ENCODE assay signal across 20 cellular contexts in genomic region chr10:70950062-70950461, GRCh38.
A peak's percentile ranks its signal among the peaks of the same experiment; 100 is the strongest.
DNase-seq lines count a peak whose midpoint lies in the region; ATAC-seq and TF ChIP-seq lines count a peak whose summit lies in the region.
"Had no signal": no experiment of that assay in that cellular context is flagged by ENCODE, and none has a peak within 500 bp of the region (broad histone marks: within the 10 kb centered on the region; RNA-seq: fewer than 3 reads in every experiment).

No MANE protein-coding gene starts in this region.

- H3F3A ChIP-seq in SK-N-SH (replicated peaks; ENCODE audit: insufficient read depth) = no peaks in the 10 kb centered on the region

- TF ChIP-seq RAD21 in SK-N-SH (IDR thresholded peaks at IDR 0.05; ENCODE audit: low read length) = no peak

- H3K79me2 ChIP-seq in SK-N-SH (ENCODE audit: insufficient read depth) = no peaks in the 10 kb centered on the region

- H3K36me3 ChIP-seq in SK-N-SH (replicated peaks in 1 of 2; ENCODE audit: control insufficient read depth in 1 of 2, insufficient read depth in 2 of 2, low read length in 1 of 2) = no peaks in the 10 kb centered on the region
- H3K36me3 ChIP-seq: HAP-1 had no signal

- TF ChIP-seq CTCF in SK-N-SH (IDR thresholded peaks at IDR 0.05) (no peak), chondrocyte (IDR thresholded peaks at IDR 0.05) (no peak)

- POLR2A ChIA-PET in SK-N-SH (lab: Yijun Ruan, JAX) = no interaction called here

- WGBS in SK-N-SH (ENCODE audit: low lambda C conversion rate) = 24% methylated on average over 4 of the region's 4 CpGs

- H3K9me3 Mint-ChIP-seq in chondrocyte (ENCODE audit: low read depth) = no peaks in the 10 kb centered on the region
- H3K9me3 Mint-ChIP-seq: CD4-positive, alpha-beta T cell had no signal

- no peak overlapping the region for H3K27ac ChIP-seq in SK-N-SH (ENCODE audit: low read depth in 2 of 2, low read length in 1 of 2)
- H3K27ac ChIP-seq: 22Rv1, A549, C4-2B had no signal

- no peak overlapping the region for H3K27ac Mint-ChIP-seq in chondrocyte (ENCODE audit: unreplicated experiment)
- H3K27ac Mint-ChIP-seq: CD4-positive, alpha-beta T cell; IgD-negative memory B cell had no signal

- H4K20me1 ChIP-seq in SK-N-SH (ENCODE audit: insufficient read depth) = no peaks in the 10 kb centered on the region

- no peak overlapping the region for H2AFZ ChIP-seq in SK-N-SH (ENCODE audit: low read depth)

- no peak overlapping the region for H3K4me3 ChIP-seq in SK-N-SH (ENCODE audit: low read depth in 2 of 2, low read length in 1 of 2)
- H3K4me3 ChIP-seq: A549, GM12878, HAP-1 had no signal

- peaks cover 12% of the 10 kb centered on the region; the same call in 1 of the 2 replicates for H3K27me3 ChIP-seq in SK-N-SH (ENCODE audit: insufficient read depth)

- peaks cover 0 to 10% of the 10 kb centered on the region in 2 experiments; a peak in 1 of 4 replicates for H3K4me1 ChIP-seq in SK-N-SH (ENCODE audit: control insufficient read depth in 1 of 2, insufficient read depth in 2 of 2, low read depth in 1 of 2, low read length in 1 of 2)
- H3K4me1 ChIP-seq: A549, HAP-1 had no signal

- no peak for TF ChIP-seq EP300 in SK-N-SH (IDR thresholded peaks at IDR 0.05; ENCODE audit: borderline replicate concordance in 1 of 2, low read depth in 1 of 2, low read length in 1 of 2)

- ATAC-seq in SK-N-SH treated with all-trans-retinoic acid at 6 μM for 48 hours (no peak), HG03565 (IDR thresholded peaks at IDR 0.05; ENCODE audit: unreplicated experiment) (no peak), HG03469 (IDR thresholded peaks at IDR 0.05; ENCODE audit: unreplicated experiment) (no peak)
- ATAC-seq: A549, GM12878, HepG2 had no signal

- no peak overlapping the region for H3K4me2 ChIP-seq in SK-N-SH
- H3K4me2 ChIP-seq: A549 had no signal

- DNase-seq in SK-N-SH (no peak), chondrocyte (ENCODE audit: low spot score) (peak; percentile 40), left kidney (ENCODE audit: low read depth, low spot score) (peak; percentile 53), SHP77 (lab: John Stamatoyannopoulos, UW) (no peak), mesenteric fat pad (ENCODE audit: low spot score) (no peak)
- DNase-seq: AML-193; CD4-positive, alpha-beta T cell; DMS153; DMS79; GF-D8 had no signal

- CTCF ChIA-PET in SK-N-SH (lab: Yijun Ruan, JAX) = interaction anchor here (1.1 kb wide), 1 partner anchor 24 kb away, joined by 3 read pairs; no protein-coding TSS in a partner anchor

- no peak overlapping the region for H3K9ac ChIP-seq in SK-N-SH

- H3K4me1 Mint-ChIP-seq in chondrocyte (ENCODE audit: low read depth) = no peaks in the 10 kb centered on the region
- H3K4me1 Mint-ChIP-seq: IgD-negative memory B cell had no signal

- no peaks in the 10 kb centered on the region for H3K9me3 ChIP-seq in SK-N-SH
- H3K9me3 ChIP-seq: A549, HAP-1 had no signal

- peaks cover 52% of the 10 kb centered on the region for H3K27me3 Mint-ChIP-seq in chondrocyte (ENCODE audit: low read depth)
- H3K27me3 Mint-ChIP-seq: CD4-positive, alpha-beta T cell had no signal

- H3K36me3 Mint-ChIP-seq in chondrocyte (ENCODE audit: low read depth) = no peaks in the 10 kb centered on the region
- H3K36me3 Mint-ChIP-seq: IgD-negative memory B cell had no signal

- no peak overlapping the region for H3K4me3 Mint-ChIP-seq in chondrocyte (ENCODE audit: unreplicated experiment)
- H3K4me3 Mint-ChIP-seq: CD4-positive, alpha-beta T cell; IgD-negative memory B cell had no signal

- H3K9me2 ChIP-seq in SK-N-SH = no peaks in the 10 kb centered on the region

TF ChIP-seq in SK-N-SH, 30 proteins besides CTCF, POLR2A, EP300 and RAD21 (continues in another document):
- TF ChIP-seq USF2 (IDR thresholded peaks at IDR 0.05; ENCODE audit: borderline replicate concordance, low read depth, low read length) = no peak
- TF ChIP-seq EZH2phosphoT487 (IDR thresholded peaks at IDR 0.05; ENCODE audit: borderline replicate concordance, low read depth) = no peak
- TF ChIP-seq USF1 (IDR thresholded peaks at IDR 0.05; ENCODE audit: borderline replicate concordance, low read depth) = no peak
- TF ChIP-seq MEF2A (IDR thresholded peaks at IDR 0.05; ENCODE audit: borderline replicate concordance, low read depth) = no peak
- no peak for TF ChIP-seq ZBTB33 (IDR thresholded peaks at IDR 0.05; ENCODE audit: borderline replicate concordance, low read depth)
- no peak for TF ChIP-seq CHD2 (IDR thresholded peaks at IDR 0.05; ENCODE audit: low read length, partially characterized antibody)

TF ChIP-seq in SK-N-SH treated with all-trans-retinoic acid at 6 μM for 48 hours, 23 proteins besides CTCF, POLR2A, EP300 and RAD21:
- no peak for TF ChIP-seq ZNF565 (CRISPR knock-in tag; conservative IDR thresholded peaks at IDR 0.05; ENCODE audit: low read depth)
- no peak for TF ChIP-seq CREB5 (CRISPR knock-in tag; IDR thresholded peaks at IDR 0.05; ENCODE audit: low read depth)
- TF ChIP-seq PATZ1 (CRISPR knock-in tag; IDR thresholded peaks at IDR 0.05; ENCODE audit: borderline replicate concordance) = no peak
- no peak for TF ChIP-seq OSR1 (CRISPR knock-in tag; IDR thresholded peaks at IDR 0.05)
- TF ChIP-seq TSHZ2 (CRISPR knock-in tag; IDR thresholded peaks at IDR 0.05) = no peak
- no peak for TF ChIP-seq ZC3H10 (CRISPR knock-in tag; IDR thresholded peaks at IDR 0.05)
- TF ChIP-seq CSRNP3 (CRISPR knock-in tag; IDR thresholded peaks at IDR 0.05) = no peak
- no peak for TF ChIP-seq GLIS3 (CRISPR knock-in tag; IDR thresholded peaks at IDR 0.05)
- TF ChIP-seq ZFP30 (CRISPR knock-in tag; IDR thresholded peaks at IDR 0.05) = no peak
- no peak for TF ChIP-seq ISL1 (CRISPR knock-in tag; IDR thresholded peaks at IDR 0.05)

Comparison
In these comparisons a context has a peak if more than half of its experiments do, and no peak if none do; other contexts are left out.
1. DNase-seq: peak in chondrocyte (single experiment) and left kidney (single experiment); none in SK-N-SH (single experiment), SHP77 (0 of 2) and mesenteric fat pad (single experiment).